8 cellular contexts compared by ENCODE assay signal in the genomic region with DNA sequence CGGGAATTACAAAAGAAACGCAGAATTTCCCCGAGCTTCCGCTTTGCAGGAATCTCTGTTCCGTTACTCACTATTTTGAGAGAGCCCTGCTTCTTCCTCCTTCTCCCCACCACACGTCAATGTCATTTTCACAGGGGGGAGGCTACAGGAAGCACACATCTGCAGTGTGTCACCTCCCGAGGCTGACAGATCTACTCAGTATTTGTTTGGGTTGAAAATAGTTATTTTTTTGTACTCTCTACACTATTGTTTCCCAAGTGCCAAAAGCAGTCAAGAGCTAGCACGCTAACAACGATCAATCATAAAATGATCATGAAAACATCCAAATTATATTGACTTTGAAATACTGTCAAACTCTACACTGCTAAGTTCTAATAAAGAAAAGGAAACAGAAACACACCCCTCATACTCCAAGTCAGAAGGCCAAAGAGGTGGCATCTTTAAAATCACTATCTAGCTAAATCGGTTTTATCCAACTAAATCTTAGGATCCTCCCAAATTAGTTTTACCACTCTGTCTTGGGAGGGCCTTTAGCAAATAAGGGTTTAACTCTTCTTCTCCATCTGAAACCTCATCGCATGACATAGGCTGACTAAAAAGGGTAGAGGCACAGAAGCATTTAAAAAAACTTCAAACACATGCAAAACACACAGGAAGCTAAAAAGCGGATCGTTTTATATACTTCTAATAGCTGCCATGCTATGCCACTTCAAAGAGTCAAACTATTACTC. TPM values are rescaled to one million over a fixed set of nuclear protein-coding genes. Genes with fewer than 3 reads are reported as not detected.
DNase-seq lines count a peak whose midpoint lies in the region; ATAC-seq and TF ChIP-seq lines count a peak whose summit lies in the region.

No MANE protein-coding gene starts in this region.

- no peaks in the 10 kb centered on the region for H3K27me3 Mint-ChIP-seq in chondrocyte (ENCODE audit: low read depth)
- H3K27me3 Mint-ChIP-seq in neural progenitor cell (ENCODE audit: insufficient read depth, low read depth) = peaks cover 1% of the 10 kb centered on the region

- ATAC-seq in GM18873 (IDR thresholded peaks at IDR 0.05; ENCODE audit: low FRiP score, unreplicated experiment) = peak; percentile 89
- peak; percentile 84 for ATAC-seq in HG03064 (IDR thresholded peaks at IDR 0.05; ENCODE audit: low read depth, unreplicated experiment)

- H3K27me3 ChIP-seq in mesendoderm (ENCODE audit: insufficient read depth, low read length, poor library complexity) = no peaks in the 10 kb centered on the region
- H3K27me3 ChIP-seq in neural progenitor cell = no peaks in the 10 kb centered on the region

- H3K4me3 ChIP-seq in skin epidermis = no peak overlapping the region
- H3K4me3 ChIP-seq in mesendoderm (ENCODE audit: low read length) = no peak overlapping the region
- no peak overlapping the region for H3K4me3 ChIP-seq in neural progenitor cell

- H4K8ac ChIP-seq in mesendoderm (ENCODE audit: low read depth, low read length) = no peak overlapping the region

- H2BK15ac ChIP-seq in mesendoderm (replicated peaks; ENCODE audit: low read depth) = no peak overlapping the region

- no peak overlapping the region for H2AFZ ChIP-seq in neural progenitor cell (replicated peaks)

- H3F3A ChIP-seq in neural progenitor cell (ENCODE audit: low read depth) = no peaks in the 10 kb centered on the region

- H3K9ac ChIP-seq in mesendoderm (ENCODE audit: low read length) (no peak overlapping the region), neural progenitor cell (no peak overlapping the region)

- H3K27ac ChIP-seq in skin epidermis (peak overlapping the region in 14 of 21 experiments; percentile 1 to 76 (median 18)), mesendoderm (ENCODE audit: low read depth, low read length) (no peak overlapping the region), neural progenitor cell (no peak overlapping the region)

- no peak overlapping the region for H2BK120ac ChIP-seq in mesendoderm (ENCODE audit: low read depth, low read length)

- H3K4me1 ChIP-seq in mesendoderm (ENCODE audit: control insufficient read depth, low read depth, low read length) (no peaks in the 10 kb centered on the region), neural progenitor cell (peaks cover 15% of the 10 kb centered on the region)

- no peak overlapping the region for H2BK5ac ChIP-seq in mesendoderm (ENCODE audit: low read length)

- H3K4me2 ChIP-seq in mesendoderm (ENCODE audit: low read length) = no peak overlapping the region
- H3K4me2 ChIP-seq in neural progenitor cell = no peak overlapping the region

- H2AK5ac ChIP-seq in mesendoderm (ENCODE audit: low read length) = no peak overlapping the region

- TF ChIP-seq CTCF in chondrocyte (IDR thresholded peaks at IDR 0.05) (no peak), neural progenitor cell (IDR thresholded peaks at IDR 0.05) (no peak)

- H4K5ac ChIP-seq in mesendoderm (ENCODE audit: low read length) = no peak overlapping the region

- H3K4me1 Mint-ChIP-seq in chondrocyte (ENCODE audit: low read depth) (peaks cover 52% of the 10 kb centered on the region), neural progenitor cell (peaks cover 15% of the 10 kb centered on the region)

- H3K4me3 Mint-ChIP-seq in chondrocyte (ENCODE audit: unreplicated experiment) (peak overlapping the region; percentile 10), neural progenitor cell (no peak overlapping the region)

- H3K36me3 Mint-ChIP-seq in chondrocyte (ENCODE audit: low read depth) = no peaks in the 10 kb centered on the region
- peaks cover 16% of the 10 kb centered on the region for H3K36me3 Mint-ChIP-seq in neural progenitor cell

- no CpG with 5 or more reads among the region's 13 CpGs for WGBS in mesendoderm (ENCODE audit: extremely low coverage, insufficient coverage, low lambda C conversion rate)

- H3K56ac ChIP-seq in mesendoderm (ENCODE audit: low read length) = no peak overlapping the region

- peaks cover 18% of the 10 kb centered on the region for H3K79me1 ChIP-seq in mesendoderm (ENCODE audit: low read length)

- H3K4ac ChIP-seq in mesendoderm (ENCODE audit: low read depth, low read length) = no peak overlapping the region

- peaks cover 57% of the 10 kb centered on the region for H3K79me2 ChIP-seq in mesendoderm (ENCODE audit: control insufficient read depth, insufficient read depth, low read length)
- H3K79me2 ChIP-seq in neural progenitor cell (ENCODE audit: low read depth) = peaks cover 74% of the 10 kb centered on the region

- H3K9me3 ChIP-seq in neural progenitor cell (ENCODE audit: low read depth) = no peaks in the 10 kb centered on the region

- H3K27ac Mint-ChIP-seq in chondrocyte (ENCODE audit: unreplicated experiment) = peak overlapping the region; percentile 46
- H3K27ac Mint-ChIP-seq in neural progenitor cell = no peak overlapping the region

- no peaks in the 10 kb centered on the region for H3K9me3 Mint-ChIP-seq in chondrocyte (ENCODE audit: low read depth)
- peaks cover 12% of the 10 kb centered on the region for H3K9me3 Mint-ChIP-seq in neural progenitor cell

- no peak overlapping the region for H3K18ac ChIP-seq in mesendoderm (ENCODE audit: low read length)

- H3K36me3 ChIP-seq in mesendoderm (ENCODE audit: control insufficient read depth, insufficient read depth, low read length) (no peaks in the 10 kb centered on the region), neural progenitor cell (no peaks in the 10 kb centered on the region)

- H3K23ac ChIP-seq in mesendoderm (ENCODE audit: low read length) = no peak overlapping the region

- peak; percentile 45 for DNase-seq in T-helper 22 cell (ENCODE audit: low read depth)
- DNase-seq in chondrocyte (ENCODE audit: low spot score) = no peak
- no peak for DNase-seq in NCI-H1092 (lab: John Stamatoyannopoulos, UW)
- no peak for DNase-seq in mesendoderm
- DNase-seq in neural progenitor cell (ENCODE audit: low spot score) = no peak

- H4K20me1 ChIP-seq in neural progenitor cell (ENCODE audit: low read depth) = peaks cover 14% of the 10 kb centered on the region

RNA-seq across cellular contexts. Expression of gene FOXN3, which starts 51.8 kb away (rescaled TPM):
- total RNA-seq in chondrocyte (129 to 161 TPM (median 155 TPM) in 3 replicates), neural progenitor cell (ENCODE audit: low replicate concordance) (38.5 and 39.5 TPM in 2 replicates)
- polyA plus RNA-seq in mesendoderm (2013, experiment 1 of 2) = 45.2 TPM
- polyA plus RNA-seq in mesendoderm (2013, experiment 2 of 2) = 47.9 TPM

Comparison
In these comparisons a context has a peak if more than half of its experiments do, and no peak if none do; other contexts are left out.
1. H3K27ac ChIP-seq: peak in skin epidermis (14 of 21); none in mesendoderm (single experiment) and neural progenitor cell (single experiment).